In the genomic region with DNA sequence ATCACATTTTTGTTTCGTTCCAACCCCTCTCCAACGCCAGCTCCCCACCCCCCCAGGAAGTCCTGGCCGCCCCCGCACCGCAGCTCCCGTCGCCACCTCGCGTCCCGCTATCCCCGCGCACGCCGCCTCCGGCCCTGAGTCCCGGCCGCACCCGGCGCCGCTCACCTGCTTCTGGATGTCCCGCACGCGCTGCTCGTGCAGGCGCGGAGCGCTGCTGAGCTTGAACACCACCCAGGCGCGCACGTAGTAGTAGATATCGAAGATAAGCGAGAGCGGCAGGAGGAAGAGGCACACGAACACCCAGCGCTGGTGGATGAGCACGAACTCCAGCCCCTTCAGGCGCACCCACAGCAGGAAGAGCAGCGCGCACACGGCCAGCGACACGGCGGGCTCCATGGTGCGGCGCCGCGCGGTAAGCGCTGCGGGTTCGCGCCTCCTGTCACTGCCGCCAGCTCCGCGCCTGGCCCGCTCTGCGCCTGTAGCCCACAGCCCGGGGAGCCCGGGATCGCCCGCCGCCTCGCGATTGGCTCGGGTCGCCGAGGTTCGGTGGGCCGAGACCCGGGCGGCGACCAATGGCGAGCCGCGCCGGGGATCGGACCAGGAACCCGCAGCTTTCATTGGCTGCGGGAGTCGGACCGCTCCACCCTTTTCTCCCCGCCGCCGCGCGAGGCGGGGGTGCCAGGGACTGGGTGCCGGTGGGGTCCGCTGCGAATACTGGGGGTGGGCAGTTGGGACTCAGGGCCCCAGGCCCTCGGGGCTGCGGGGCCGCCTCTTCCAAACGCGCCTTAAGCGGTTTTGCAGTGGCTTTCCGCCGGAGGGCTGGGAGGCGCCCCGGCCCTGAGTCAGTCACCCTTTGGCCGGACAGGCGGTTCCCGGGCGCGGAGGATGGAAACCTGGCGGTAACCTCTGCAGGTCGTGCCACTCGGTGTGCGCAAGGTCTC, we compare ENCODE assay signal across 1 cellular context.
TF ChIP-seq lines count a peak whose summit lies in the region.

A gene with protein sequence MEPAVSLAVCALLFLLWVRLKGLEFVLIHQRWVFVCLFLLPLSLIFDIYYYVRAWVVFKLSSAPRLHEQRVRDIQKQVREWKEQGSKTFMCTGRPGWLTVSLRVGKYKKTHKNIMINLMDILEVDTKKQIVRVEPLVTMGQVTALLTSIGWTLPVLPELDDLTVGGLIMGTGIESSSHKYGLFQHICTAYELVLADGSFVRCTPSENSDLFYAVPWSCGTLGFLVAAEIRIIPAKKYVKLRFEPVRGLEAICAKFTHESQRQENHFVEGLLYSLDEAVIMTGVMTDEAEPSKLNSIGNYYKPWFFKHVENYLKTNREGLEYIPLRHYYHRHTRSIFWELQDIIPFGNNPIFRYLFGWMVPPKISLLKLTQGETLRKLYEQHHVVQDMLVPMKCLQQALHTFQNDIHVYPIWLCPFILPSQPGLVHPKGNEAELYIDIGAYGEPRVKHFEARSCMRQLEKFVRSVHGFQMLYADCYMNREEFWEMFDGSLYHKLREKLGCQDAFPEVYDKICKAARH (minus strand): TSS at position 472 of the 941 bp plus-strand sequence. CDS start 76 bp downstream, at position 396.

TF ChIP-seq in IMR-90, 13 proteins besides CTCF, POLR2A, EP300 and RAD21:
- peak; percentile 70; the same call in 1 of the 2 replicates for TF ChIP-seq MAZ (IDR thresholded peaks at IDR 0.05; ENCODE audit: borderline replicate concordance, low read depth, low read length)
- no peak for TF ChIP-seq CHD1 (IDR thresholded peaks at IDR 0.05; ENCODE audit: low read depth, low read length)
- peak; percentile 65 for TF ChIP-seq BHLHE40 (IDR thresholded peaks at IDR 0.05; ENCODE audit: low read depth, low read length)
- TF ChIP-seq RFX5 (IDR thresholded peaks at IDR 0.05; ENCODE audit: low read depth, low read length) = no peak
- no peak for TF ChIP-seq MAFK (IDR thresholded peaks at IDR 0.05; ENCODE audit: low read depth, low read length)
